8 cellular contexts compared by ENCODE assay signal in genomic region chr11:64745219-64745522, GRCh38. TPM values are rescaled to one million over a fixed set of nuclear protein-coding genes. Genes with fewer than 3 reads are reported as not detected.
DNase-seq lines count a peak whose midpoint lies in the region.

No MANE protein-coding gene starts in this region.

- peak overlapping the region; percentile 88 for H3K4me3 Mint-ChIP-seq in dendritic cell treated with granulocyte-macrophage colony-stimulating factor and Interleukin-4, amounts not matched to agents 40 ng/mL and 50 ng/mL, for 4 days

- H3K36me3 Mint-ChIP-seq in dendritic cell treated with granulocyte-macrophage colony-stimulating factor and Interleukin-4, amounts not matched to agents 40 ng/mL and 50 ng/mL, for 4 days (ENCODE audit: low read depth) = peaks cover 10% of the 10 kb centered on the region

- peak overlapping the region; percentile 50 for H3K9ac ChIP-seq in mucosa of stomach (ENCODE audit: low read length)

- peaks cover 10% of the 10 kb centered on the region for H3K27me3 Mint-ChIP-seq in dendritic cell treated with granulocyte-macrophage colony-stimulating factor and Interleukin-4, amounts not matched to agents 40 ng/mL and 50 ng/mL, for 4 days

- peaks cover 33% of the 10 kb centered on the region for H3K4me1 ChIP-seq in mucosa of stomach (ENCODE audit: control insufficient read depth, insufficient read depth, low read length)

- H3K27me3 ChIP-seq in mucosa of stomach (ENCODE audit: control insufficient read depth, insufficient read depth, low read length) = peaks cover 59% of the 10 kb centered on the region

- no peak overlapping the region for H3K4me3 ChIP-seq in mucosa of stomach (ENCODE audit: low read length)

- intact Hi-C loops in dendritic cell treated with granulocyte-macrophage colony-stimulating factor and Interleukin-4, amounts not matched to agents 40 ng/mL and 50 ng/mL, for 4 days (cut with micrococcal nuclease) = no loop called here

- peak overlapping the region; percentile 93 for H3K27ac Mint-ChIP-seq in dendritic cell treated with granulocyte-macrophage colony-stimulating factor and Interleukin-4, amounts not matched to agents 40 ng/mL and 50 ng/mL, for 4 days

- peak; percentile 60 for DNase-seq in NCI-H2227 (lab: John Stamatoyannopoulos, UW; ENCODE audit: unreplicated experiment)
- no peak for DNase-seq in NCI-H2227 treated with DMSO at 0.1 percent for 48 hours (lab: John Stamatoyannopoulos, UW)
- DNase-seq in activated CD4-positive, CD25-positive, alpha-beta regulatory T cell treated with anti-CD3 and anti-CD28 coated beads, Interleukin-2, amount 50 U/mL, for 16 hours (ENCODE audit: low read depth, low spot score) = peak; percentile 36
- DNase-seq in SK-N-DZ (ENCODE audit: low spot score) = no peak
- DNase-seq in GM19240 (ENCODE audit: insufficient read length, low spot score) = no peak

- peaks cover 40% of the 10 kb centered on the region for H3K4me1 Mint-ChIP-seq in dendritic cell treated with granulocyte-macrophage colony-stimulating factor and Interleukin-4, amounts not matched to agents 40 ng/mL and 50 ng/mL, for 4 days (ENCODE audit: low read depth)

- no peaks in the 10 kb centered on the region for H3K9me3 ChIP-seq in mucosa of stomach (ENCODE audit: control insufficient read depth, low read length)

- H3K9me3 Mint-ChIP-seq in dendritic cell treated with granulocyte-macrophage colony-stimulating factor and Interleukin-4, amounts not matched to agents 40 ng/mL and 50 ng/mL, for 4 days = no peaks in the 10 kb centered on the region

- H3K27ac ChIP-seq in temporal lobe (ENCODE audit: low read depth, low read length) = peak overlapping the region; percentile 59

- H3K36me3 ChIP-seq in mucosa of stomach (ENCODE audit: control insufficient read depth, insufficient read depth, low read length) = no peaks in the 10 kb centered on the region

RNA-seq across cellular contexts. Expression of gene RASGRP2, which starts 1.2 kb away (rescaled TPM):
- 22.9 TPM for total RNA-seq in temporal lobe
- 10.4 and 13.9 TPM in 2 replicates for polyA plus RNA-seq in SK-N-DZ (2014; cell fraction: cytosol; rRNA removed)
- 55.3 and 58.4 TPM in 2 replicates for polyA plus RNA-seq in SK-N-DZ (2014; cell fraction: nucleus; rRNA removed)

RNA-seq across cellular contexts. Expression of gene PYGM, which starts 14.6 kb away (rescaled TPM):
- total RNA-seq in temporal lobe = 1.5 TPM
- 9.8 and 11.6 TPM in 2 replicates for polyA plus RNA-seq in SK-N-DZ (2014; cell fraction: cytosol; rRNA removed)
- polyA plus RNA-seq in SK-N-DZ (2014; cell fraction: nucleus; rRNA removed) = 7.5 and 9.4 TPM in 2 replicates

RNA-seq across cellular contexts. Expression of gene NRXN2, which starts 22.2 kb away (rescaled TPM):
- total RNA-seq in temporal lobe = 157 TPM
- 19.4 and 25.3 TPM in 2 replicates for polyA plus RNA-seq in SK-N-DZ (2014; cell fraction: cytosol; rRNA removed)
- 14.1 and 25.9 TPM in 2 replicates for polyA plus RNA-seq in SK-N-DZ (2014; cell fraction: nucleus; rRNA removed)

RNA-seq across cellular contexts. Expression of gene SF1, which starts 33.2 kb away (rescaled TPM):
- 93.2 TPM for total RNA-seq in temporal lobe
- 143 and 178 TPM in 2 replicates for polyA plus RNA-seq in SK-N-DZ (2014; cell fraction: cytosol; rRNA removed)
- 181 and 258 TPM in 2 replicates for polyA plus RNA-seq in SK-N-DZ (2014; cell fraction: nucleus; rRNA removed)

RNA-seq across cellular contexts. Expression of gene MAP4K2, which starts 57.8 kb away (rescaled TPM):
- total RNA-seq in temporal lobe = 7.4 TPM
- 12.7 and 32.3 TPM in 2 replicates for polyA plus RNA-seq in SK-N-DZ (2014; cell fraction: cytosol; rRNA removed)
- polyA plus RNA-seq in SK-N-DZ (2014; cell fraction: nucleus; rRNA removed) = 62.1 and 80.6 TPM in 2 replicates

Comparison
In these comparisons a context has a peak if more than half of its experiments do, and no peak if none do; other contexts are left out.
1. DNase-seq: peak in NCI-H2227 (single experiment) and activated CD4-positive, CD25-positive, alpha-beta regulatory T cell treated with anti-CD3 and anti-CD28 coated beads, Interleukin-2, amount 50 U/mL, for 16 hours (single experiment); none in NCI-H2227 treated with DMSO at 0.1 percent for 48 hours (single experiment), SK-N-DZ (single experiment) and GM19240 (single experiment).